9 cellular contexts compared by ENCODE assay signal in the genomic region with DNA sequence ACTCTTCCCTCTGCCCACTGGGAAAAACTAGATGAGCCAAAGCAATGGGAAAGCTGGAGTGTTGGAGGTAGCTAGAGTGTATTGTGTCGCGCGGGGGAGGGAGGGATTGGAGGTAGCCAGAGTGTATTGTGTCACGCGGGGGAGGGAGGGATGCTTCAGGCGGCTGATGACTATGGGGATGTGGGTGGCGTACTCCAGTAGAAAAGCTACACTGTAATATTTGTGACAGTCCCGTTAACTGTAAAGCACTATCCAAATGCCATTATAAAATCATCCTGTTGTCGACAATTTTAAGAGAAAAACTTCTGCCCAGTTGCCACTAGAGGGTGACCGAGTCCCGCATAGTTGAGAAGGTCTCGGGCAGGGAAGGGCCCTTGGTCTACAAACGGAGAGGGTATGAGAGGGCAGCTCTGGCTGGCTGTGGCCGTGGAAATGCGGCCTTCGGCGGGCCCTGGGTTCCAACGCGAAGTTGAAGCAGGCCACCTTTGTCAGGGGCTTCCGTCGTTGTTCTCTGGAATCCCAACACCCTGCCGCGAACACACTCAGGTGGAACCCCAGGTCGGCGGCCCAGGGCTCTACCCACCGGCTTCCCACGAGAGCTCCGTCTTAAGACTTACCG. TPM values are rescaled to one million over a fixed set of nuclear protein-coding genes. Genes with fewer than 3 reads are reported as not detected.
DNase-seq lines count a peak whose midpoint lies in the region; TF ChIP-seq lines count a peak whose summit lies in the region.
"Had no signal": no experiment of that assay in that cellular context is flagged by ENCODE, and none has a peak within 500 bp of the region (broad histone marks: within the 10 kb centered on the region; RNA-seq: fewer than 3 reads in every experiment).

No MANE protein-coding gene starts in this region.

- H3K27me3 Mint-ChIP-seq in activated T-helper 2 cell treated with anti-CD3 and anti-CD28 coated beads, Interferon-gamma antibody, Interleukin-2, Interleukin-4, amounts not matched to agents 10 μg/mL and 5 μg/mL and 100 μg/mL, durations not matched to agents 14 hours and 24 hours and 36 hours (ENCODE audit: low read depth), result peaks cover 39% of the 10 kb centered on the region
- H3K27me3 Mint-ChIP-seq in osteocyte (ENCODE audit: unreplicated experiment), result peaks cover 11% of the 10 kb centered on the region

- intact Hi-C loops in activated T-helper 2 cell treated with anti-CD3 and anti-CD28 coated beads, Interferon-gamma antibody, Interleukin-2, Interleukin-4, amounts not matched to agents 10 μg/mL and 5 μg/mL and 100 μg/mL, durations not matched to agents 14 hours and 24 hours and 36 hours (cut with micrococcal nuclease), result loop anchor here (1.0 to 5.0 kb wide), 5 partner anchors 62 to 275 kb away; a partner anchor contains a TSS
- intact Hi-C loops in thyroid gland (cut with DNase I), result loop anchor here (10.0 kb wide), 3 partner anchors 148 to 278 kb away; a partner anchor contains a TSS

- no peaks in the 10 kb centered on the region for H3K27me3 ChIP-seq in thyroid gland

- H3K9me3 ChIP-seq in thyroid gland, result no peaks in the 10 kb centered on the region

- H3K27ac ChIP-seq in RWPE1 (0 out of 2 replicates have a peak overlapping the region, but pooled peaks have one; percentile 16), thyroid gland (peak overlapping the region in 1 of 3 donors; percentile 62)

- 32 to 37% methylated on average over 27 to 29 of the region's 29 CpGs for WGBS in thyroid gland, 2 donors

- peaks cover 4 to 15% of the 10 kb centered on the region in 2 donors for H3K4me1 ChIP-seq in thyroid gland

- TF ChIP-seq CTCF in RWPE1 (conservative IDR thresholded peaks at IDR 0.05; ENCODE audit: low read depth), result peak; percentile 79
- TF ChIP-seq CTCF in osteocyte (IDR thresholded peaks at IDR 0.05), result peak; percentile 82
- peak; percentile 66 to 92 (median 86) for TF ChIP-seq CTCF in thyroid gland (IDR thresholded peaks at IDR 0.05)

- peaks cover 4% of the 10 kb centered on the region for H3K4me1 Mint-ChIP-seq in activated T-helper 2 cell treated with anti-CD3 and anti-CD28 coated beads, Interferon-gamma antibody, Interleukin-2, Interleukin-4, amounts not matched to agents 10 μg/mL and 5 μg/mL and 100 μg/mL, durations not matched to agents 14 hours and 24 hours and 36 hours (ENCODE audit: low read depth)
- H3K4me1 Mint-ChIP-seq in osteocyte (ENCODE audit: unreplicated experiment), result no peaks in the 10 kb centered on the region

- no peak for TF ChIP-seq POLR2A in thyroid gland (IDR thresholded peaks at IDR 0.05)

- H3K27ac Mint-ChIP-seq in activated T-helper 2 cell treated with anti-CD3 and anti-CD28 coated beads, Interferon-gamma antibody, Interleukin-2, Interleukin-4, amounts not matched to agents 10 μg/mL and 5 μg/mL and 100 μg/mL, durations not matched to agents 14 hours and 24 hours and 36 hours, result no peak overlapping the region
- no peak overlapping the region for H3K27ac Mint-ChIP-seq in osteocyte (ENCODE audit: unreplicated experiment)

- CTCF ChIA-PET in RWPE1 (lab: Yijun Ruan, JAX), result interaction anchor here (0.6 to 3.7 kb wide), 32 partner anchors 10 to 1036 kb away, joined by 3 to 66 read pairs (median 4); a partner anchor contains a TSS

- no peaks in the 10 kb centered on the region for H3K36me3 ChIP-seq in thyroid gland

- DNase-seq in NCI-H1417 (lab: John Stamatoyannopoulos, UW), result peak; percentile 30 to 85 (median 77)
- no peak for DNase-seq in NCI-H1417 treated with DMSO at 0.1 percent for 48 hours (lab: John Stamatoyannopoulos, UW)
- peak; percentile 83 for DNase-seq in LoVo (ENCODE audit: low spot score)
- DNase-seq in RWPE1 (ENCODE audit: low spot score), result peak; percentile 83
- DNase-seq in activated T-helper 2 cell treated with anti-CD3 and anti-CD28 coated beads, Interferon-gamma antibody, Interleukin-2, Interleukin-4, amounts not matched to agents 10 μg/mL and 5 μg/mL and 100 μg/mL, durations not matched to agents 14 hours and 24 hours and 36 hours (ENCODE audit: low spot score), result peak; percentile 57
- DNase-seq in foreskin melanocyte, result peak; percentile 73
- peak; percentile 89 for DNase-seq in osteocyte (ENCODE audit: extremely low spot score, unreplicated experiment)
- peak; percentile 81 to 89 for DNase-seq in thyroid gland

- POLR2A ChIA-PET in RWPE1 (lab: Yijun Ruan, JAX; ENCODE audit: low non-redundant PET), result no interaction called here

- H3K4me3 Mint-ChIP-seq in activated T-helper 2 cell treated with anti-CD3 and anti-CD28 coated beads, Interferon-gamma antibody, Interleukin-2, Interleukin-4, amounts not matched to agents 10 μg/mL and 5 μg/mL and 100 μg/mL, durations not matched to agents 14 hours and 24 hours and 36 hours (ENCODE audit: low read depth), result no peak overlapping the region
- no peak overlapping the region for H3K4me3 Mint-ChIP-seq in osteocyte (ENCODE audit: unreplicated experiment)

- no peak overlapping the region for H3K4me3 ChIP-seq in thyroid gland (replicated peaks in 1 of 3)

- H3K36me3 Mint-ChIP-seq in activated T-helper 2 cell treated with anti-CD3 and anti-CD28 coated beads, Interferon-gamma antibody, Interleukin-2, Interleukin-4, amounts not matched to agents 10 μg/mL and 5 μg/mL and 100 μg/mL, durations not matched to agents 14 hours and 24 hours and 36 hours (ENCODE audit: low read depth), result no peaks in the 10 kb centered on the region
- no peaks in the 10 kb centered on the region for H3K36me3 Mint-ChIP-seq in osteocyte (ENCODE audit: unreplicated experiment)

- no peaks in the 10 kb centered on the region for H3K9me3 Mint-ChIP-seq in activated T-helper 2 cell treated with anti-CD3 and anti-CD28 coated beads, Interferon-gamma antibody, Interleukin-2, Interleukin-4, amounts not matched to agents 10 μg/mL and 5 μg/mL and 100 μg/mL, durations not matched to agents 14 hours and 24 hours and 36 hours
- H3K9me3 Mint-ChIP-seq in osteocyte (ENCODE audit: unreplicated experiment), result no peaks in the 10 kb centered on the region

RNA-seq across cellular contexts. Expression of a gene that starts 15.1 kb away (rescaled TPM):
- total RNA-seq in activated T-helper 2 cell treated with anti-CD3 and anti-CD28 coated beads, Interferon-gamma antibody, Interleukin-2, Interleukin-4, amounts not matched to agents 10 μg/mL and 5 μg/mL and 100 μg/mL, durations not matched to agents 14 hours and 24 hours and 36 hours, result 0.37 TPM in 1 of 2 replicates, not detected in the other
- total RNA-seq in osteocyte (not detected in 2 replicates), thyroid gland (10 to 100 TPM; 22.0 to 75.2 (median 58.6) TPM)
- total RNA-seq: temporal lobe had no signal

Comparison
In these comparisons a context has a peak if more than half of its experiments do, and no peak if none do; other contexts are left out.
1. RNA of a gene that starts 15.1 kb away (total RNA-seq): 22.0 to 75.2 TPM in thyroid gland; 0.37 TPM in activated T-helper 2 cell treated with anti-CD3 and anti-CD28 coated beads, Interferon-gamma antibody, Interleukin-2, Interleukin-4, amounts not matched to agents 10 μg/mL and 5 μg/mL and 100 μg/mL, durations not matched to agents 14 hours and 24 hours and 36 hours and not detected in osteocyte; every median in the first group is over 10 times any median in the second.
2. Peak in every context shown above with its lines, with median percentiles within 50 percentile points of each other: CTCF ChIP-seq.